In the genomic region with DNA sequence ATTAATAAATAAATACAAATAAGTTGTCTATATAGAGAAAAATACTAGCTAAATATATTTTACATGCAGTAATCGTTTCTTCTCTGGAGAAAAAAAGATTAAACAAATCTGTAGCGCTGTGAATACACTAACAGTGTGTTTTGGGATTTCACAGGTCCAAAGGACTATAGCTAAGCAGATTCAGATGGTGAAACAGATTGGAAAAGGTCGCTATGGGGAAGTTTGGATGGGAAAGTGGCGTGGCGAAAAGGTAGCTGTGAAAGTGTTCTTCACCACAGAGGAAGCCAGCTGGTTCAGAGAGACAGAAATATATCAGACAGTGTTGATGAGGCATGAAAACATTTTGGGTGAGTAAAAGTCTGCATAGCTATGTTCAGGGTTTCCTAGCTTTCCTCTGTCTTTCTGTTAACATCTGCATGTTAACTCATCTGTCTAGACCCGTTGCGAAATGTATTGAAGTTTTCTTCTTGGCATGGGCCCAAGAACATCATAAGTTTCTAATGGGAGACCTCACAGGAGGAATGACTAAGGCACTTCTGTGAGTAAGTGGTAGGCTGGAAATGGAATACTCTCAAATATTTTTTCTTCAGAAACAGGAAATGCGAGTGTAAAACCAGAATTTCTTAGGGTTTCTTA, we compare ENCODE assay signal across 10 cellular contexts.
DNase-seq lines count a peak whose midpoint lies in the region; ATAC-seq and TF ChIP-seq lines count a peak whose summit lies in the region.
"Had no signal": no experiment of that assay in that cellular context is flagged by ENCODE, and none has a peak within 500 bp of the region (broad histone marks: within the 10 kb centered on the region; RNA-seq: fewer than 3 reads in every experiment).

No MANE protein-coding gene starts in this region.

- H2AK5ac ChIP-seq in neuronal stem cell (ENCODE audit: low read depth, low read length), result no peak overlapping the region

- no peak overlapping the region for H4K8ac ChIP-seq in neuronal stem cell (ENCODE audit: low read depth, low read length)

- no peak overlapping the region for H2BK5ac ChIP-seq in neuronal stem cell (ENCODE audit: low read length)

- H2BK12ac ChIP-seq in neuronal stem cell (ENCODE audit: low read length), result no peak overlapping the region

- H3K36me3 Mint-ChIP-seq in osteocyte (ENCODE audit: unreplicated experiment), result no peaks in the 10 kb centered on the region
- H3K36me3 Mint-ChIP-seq in activated CD4-positive, alpha-beta T cell treated with anti-CD3 and anti-CD28 coated beads, Interleukin-2, amount 10 ng/mL, durations not matched to agents 7 days and 5 days (ENCODE audit: low read depth), result no peaks in the 10 kb centered on the region

- H3K27ac ChIP-seq in DND-41 (ENCODE audit: low read length) (peak overlapping the region; percentile 46; the same call in 1 of the 2 replicates), epithelial cell of prostate (peak overlapping the region; percentile 51), neuronal stem cell (replicated peaks; ENCODE audit: low read length) (no peak overlapping the region)

- DNase-seq in DND-41 (peak; percentile 43), NCI-H460 (ENCODE audit: extremely low read depth, low read depth) (peak; percentile 88), epithelial cell of prostate (ENCODE audit: low read depth, low spot score) (peak; percentile 97), osteocyte (ENCODE audit: extremely low spot score, unreplicated experiment) (no peak), globus pallidus (ENCODE audit: low spot score) (no peak), neuronal stem cell (ENCODE audit: low spot score) (no peak), iPS-NIHi11 (ENCODE audit: low spot score) (no peak)
- DNase-seq in activated CD4-positive, alpha-beta T cell treated with anti-CD3 and anti-CD28 coated beads, Interleukin-2, amount 10 ng/mL, durations not matched to agents 7 days and 5 days, result no peak
- DNase-seq: stimulated activated CD4-positive, alpha-beta T cell treated with anti-CD3 and anti-CD28 coated beads, Interleukin-4, amount 100 ng/mL, for 24 hours had no signal

- WGBS in neuronal stem cell (ENCODE audit: extremely low coverage in 2 of 2, insufficient read length in 2 of 2, insufficient replicate concordance in 1 of 2), 2 donors, result no CpG with 5 or more reads among the region's 8 CpGs

- H3K4me1 ChIP-seq in DND-41 (ENCODE audit: insufficient read depth, low read length) (peaks cover 16% of the 10 kb centered on the region), neuronal stem cell (ENCODE audit: control insufficient read depth in 2 of 2, insufficient read depth in 1 of 2, low read depth in 1 of 2, low read length in 2 of 2) (no peaks in the 10 kb centered on the region)

- H2BK15ac ChIP-seq in neuronal stem cell (ENCODE audit: low read length), result no peak overlapping the region

- H3K23ac ChIP-seq in neuronal stem cell (ENCODE audit: low read depth, low read length, poor library complexity), result no peak overlapping the region

- no peak overlapping the region for H2BK120ac ChIP-seq in neuronal stem cell (ENCODE audit: low read depth, low read length)

- CTCF ChIA-PET in activated CD4-positive, alpha-beta T cell treated with anti-CD3 and anti-CD28 coated beads, Interleukin-2, amount 10 ng/mL, durations not matched to agents 7 days and 5 days (lab: Charles Lee), result no interaction called here

- no peak overlapping the region for H2AFZ ChIP-seq in DND-41 (ENCODE audit: low read depth, low read length)
- no peak overlapping the region for H2AFZ ChIP-seq in neuronal stem cell (ENCODE audit: low read length)

- H3K27me3 Mint-ChIP-seq in osteocyte (ENCODE audit: unreplicated experiment), result no peaks in the 10 kb centered on the region
- peaks cover 7% of the 10 kb centered on the region for H3K27me3 Mint-ChIP-seq in activated CD4-positive, alpha-beta T cell treated with anti-CD3 and anti-CD28 coated beads, Interleukin-2, amount 10 ng/mL, durations not matched to agents 7 days and 5 days

- H3K18ac ChIP-seq in neuronal stem cell (ENCODE audit: low read length), result no peak overlapping the region

- no peaks in the 10 kb centered on the region for H3K9me3 Mint-ChIP-seq in osteocyte (ENCODE audit: unreplicated experiment)
- H3K9me3 Mint-ChIP-seq in activated CD4-positive, alpha-beta T cell treated with anti-CD3 and anti-CD28 coated beads, Interleukin-2, amount 10 ng/mL, durations not matched to agents 7 days and 5 days, result peaks cover 4% of the 10 kb centered on the region

- H3K79me2 ChIP-seq in DND-41 (ENCODE audit: insufficient read depth, low read length), result no peaks in the 10 kb centered on the region; the same call in 1 of the 2 replicates

- H3K14ac ChIP-seq in neuronal stem cell (ENCODE audit: low read length), result no peak overlapping the region

- H3K9ac ChIP-seq in DND-41 (ENCODE audit: low read depth, low read length) (no peak overlapping the region), neuronal stem cell (ENCODE audit: low read depth, low read length, poor library complexity) (no peak overlapping the region)

- POLR2A ChIA-PET in activated CD4-positive, alpha-beta T cell treated with anti-CD3 and anti-CD28 coated beads, Interleukin-2, amount 10 ng/mL, durations not matched to agents 7 days and 5 days (lab: Charles Lee), result no interaction called here

- H3K4me1 Mint-ChIP-seq in osteocyte (ENCODE audit: unreplicated experiment), result peaks cover 31% of the 10 kb centered on the region
- peaks cover 5% of the 10 kb centered on the region for H3K4me1 Mint-ChIP-seq in activated CD4-positive, alpha-beta T cell treated with anti-CD3 and anti-CD28 coated beads, Interleukin-2, amount 10 ng/mL, durations not matched to agents 7 days and 5 days

- peak overlapping the region; percentile 94 for H3K27ac Mint-ChIP-seq in osteocyte (ENCODE audit: unreplicated experiment)
- no peak overlapping the region for H3K27ac Mint-ChIP-seq in activated CD4-positive, alpha-beta T cell treated with anti-CD3 and anti-CD28 coated beads, Interleukin-2, amount 10 ng/mL, durations not matched to agents 7 days and 5 days

- H3K9me3 ChIP-seq in DND-41 (ENCODE audit: insufficient read depth, low read length, severe bottlenecking), result peaks cover 5% of the 10 kb centered on the region
- H3K9me3 ChIP-seq in neuronal stem cell (replicated peaks in 1 of 2; ENCODE audit: control insufficient read depth in 2 of 2, insufficient read depth in 1 of 2, low read depth in 1 of 2, low read length in 2 of 2), result peaks cover 0 to 13% of the 10 kb centered on the region in 2 donors

- no peak overlapping the region for H3K4ac ChIP-seq in neuronal stem cell (ENCODE audit: low read length)

- no peaks in the 10 kb centered on the region for H3K27me3 ChIP-seq in DND-41 (ENCODE audit: insufficient read depth, low read length, poor library complexity)
- no peaks in the 10 kb centered on the region for H3K27me3 ChIP-seq in neuronal stem cell (ENCODE audit: control insufficient read depth in 3 of 3, insufficient read depth in 3 of 3, low read depth in 1 of 3, low read length in 3 of 3)
- H3K27me3 ChIP-seq: dorsolateral prefrontal cortex had no signal

- H3K36me3 ChIP-seq in DND-41 (ENCODE audit: insufficient read depth, low read length) (peaks cover 83% of the 10 kb centered on the region), neuronal stem cell (replicated peaks in 1 of 2; ENCODE audit: control insufficient read depth in 2 of 2, insufficient read depth in 2 of 2, low read length in 2 of 2) (peaks cover 0 to 93% of the 10 kb centered on the region in 2 donors)

- H3K4me2 ChIP-seq in DND-41 (ENCODE audit: insufficient read depth, low read length), result no peak overlapping the region
- H3K4me2 ChIP-seq in neuronal stem cell (ENCODE audit: insufficient read depth, low read length, poor library complexity, severe bottlenecking), result no peak overlapping the region

- H4K91ac ChIP-seq in neuronal stem cell (ENCODE audit: low read depth, low read length, poor library complexity), result no peak overlapping the region

- no peaks in the 10 kb centered on the region for H3K79me1 ChIP-seq in neuronal stem cell (ENCODE audit: low read depth, low read length)

- peak; percentile 84 for ATAC-seq in DND-41 (ENCODE audit: insufficient read depth, low read depth)

- H3K4me3 Mint-ChIP-seq in osteocyte (ENCODE audit: unreplicated experiment), result peak overlapping the region; percentile 65
- no peak overlapping the region for H3K4me3 Mint-ChIP-seq in activated CD4-positive, alpha-beta T cell treated with anti-CD3 and anti-CD28 coated beads, Interleukin-2, amount 10 ng/mL, durations not matched to agents 7 days and 5 days

- TF ChIP-seq CTCF in DND-41 (IDR thresholded peaks at IDR 0.05; ENCODE audit: borderline replicate concordance, extremely low read depth, low read length, poor library complexity, severe bottlenecking), result no peak
- no peak for TF ChIP-seq CTCF in osteocyte (IDR thresholded peaks at IDR 0.05)

- H3K4me3 ChIP-seq in DND-41 (ENCODE audit: low read depth in 1 of 2, low read length in 2 of 2) (no peak overlapping the region), neuronal stem cell (ENCODE audit: low read length in 2 of 2) (no peak overlapping the region)
- H3K4me3 ChIP-seq: dorsolateral prefrontal cortex had no signal

- H4K20me1 ChIP-seq in DND-41 (ENCODE audit: insufficient read depth, low read length), result no peaks in the 10 kb centered on the region

Comparison
In these comparisons a context has a peak if more than half of its experiments do, and no peak if none do; other contexts are left out.
1. DNase-seq: peak in DND-41 (single experiment), NCI-H460 (single experiment) and epithelial cell of prostate (single experiment); none in osteocyte (single experiment), globus pallidus (single experiment), neuronal stem cell (single experiment), activated CD4-positive, alpha-beta T cell treated with anti-CD3 and anti-CD28 coated beads, Interleukin-2, amount 10 ng/mL, durations not matched to agents 7 days and 5 days (single experiment) and iPS-NIHi11 (single experiment).